In the genomic region with DNA sequence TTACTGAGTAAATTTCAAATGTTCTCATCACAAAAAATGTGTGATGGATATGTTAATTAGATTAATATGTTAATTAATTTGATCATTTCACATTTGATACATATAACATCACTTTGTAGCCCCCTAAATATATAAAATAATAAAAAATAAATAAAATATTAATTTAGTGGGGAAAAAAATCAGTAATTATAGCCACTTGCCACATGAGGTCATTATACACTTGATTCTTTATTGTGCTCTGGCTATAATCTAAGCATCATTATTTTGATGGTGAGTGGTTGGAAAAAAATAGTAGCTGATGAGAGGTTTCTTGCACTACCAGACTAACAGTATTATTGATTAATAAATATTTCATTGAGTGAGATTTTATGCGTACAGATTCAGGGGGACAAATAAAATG, we compare ENCODE assay signal across 17 cellular contexts. TPM values are rescaled to one million over a fixed set of nuclear protein-coding genes. Genes with fewer than 3 reads are reported as not detected.
DNase-seq lines count a peak whose midpoint lies in the region; FAIRE-seq and TF ChIP-seq lines count a peak whose summit lies in the region.
"Had no signal": no experiment of that assay in that cellular context is flagged by ENCODE, and none has a peak within 500 bp of the region (broad histone marks: within the 10 kb centered on the region; RNA-seq: fewer than 3 reads in every experiment).

No MANE protein-coding gene starts in this region.

- H3K27ac ChIP-seq in stomach, result no peak overlapping the region
- H3K27ac ChIP-seq: adrenal gland, gastrocnemius medialis had no signal

- H3K36me3 ChIP-seq in stomach, result no peaks in the 10 kb centered on the region
- H3K36me3 ChIP-seq: adrenal gland, gastrocnemius medialis had no signal

- no peak for TF ChIP-seq EP300 in stomach (IDR thresholded peaks at IDR 0.05)

- TF ChIP-seq CTCF in stomach (IDR thresholded peaks at IDR 0.05), result peak in 1 of 7 experiments; percentile 7

- DNase-seq in EH (ENCODE audit: low read depth), result peak; percentile 6
- peak; percentile 1 for DNase-seq in OCI-M1 (lab: John Stamatoyannopoulos, UW)
- DNase-seq in SHP77 treated with DMSO at 0.1 percent for 48 hours (lab: John Stamatoyannopoulos, UW), result no peak
- no peak for DNase-seq in urothelium cell line (ENCODE audit: low spot score)
- no peak for DNase-seq in stomach
- DNase-seq: activated CD4-positive, alpha-beta T cell treated with anti-CD3 and anti-CD28 coated beads, Interleukin-2, amount 10 ng/mL, durations not matched to agents 7 days and 5 days; activated gamma-delta T cell treated with Interleukin-2 at 50 U/mL for 16 hours; adrenal gland; erythroblast; gastrocnemius medialis; NCI-H187 treated with DMSO at 0.1 percent for 48 hours; NCI-H446; NK-92 treated with Interleukin-12 subunit alpha and Interleukin-12 subunit beta, amount 100 ng/mL, for 24 hours; T-cell had no signal

- intact Hi-C loops in stomach (cut with DNase I; ENCODE audit: low total_unique reads), result no loop called here

- FAIRE-seq in A204.1 (lab: Jason Lieb, UNC), result peak; percentile 70
- FAIRE-seq in endometrium (lab: Jason Lieb, UNC), result peak; percentile 46
- FAIRE-seq in urothelium cell line (lab: Jason Lieb, UNC), result no peak
- FAIRE-seq: H54 had no signal

- H3K4me1 ChIP-seq in stomach, result no peaks in the 10 kb centered on the region
- H3K4me1 ChIP-seq: adrenal gland, gastrocnemius medialis had no signal

- H3K27me3 ChIP-seq in stomach, result no peaks in the 10 kb centered on the region
- H3K27me3 ChIP-seq: adrenal gland, gastrocnemius medialis had no signal

- TF ChIP-seq POLR2A in stomach (IDR thresholded peaks at IDR 0.05), result no peak

- no peak overlapping the region for H3K4me3 ChIP-seq in stomach
- H3K4me3 ChIP-seq: adrenal gland, gastrocnemius medialis had no signal

- H3K9me3 ChIP-seq in stomach, result no peaks in the 10 kb centered on the region
- H3K9me3 ChIP-seq: adrenal gland, gastrocnemius medialis had no signal

- WGBS in stomach, 5 donors, result 77 to 92% (median 88%) methylated on average over 1 of the region's 1 CpG

RNA-seq across cellular contexts. Expression of gene DCK, which starts 57.4 kb away (rescaled TPM):
- 10 to 100 TPM; 11.9 to 43.2 (median 16.1) TPM for total RNA-seq in stomach
- polyA plus RNA-seq in stomach, result 10 to 100 TPM in 2 of 3 donors, 1 to 10 TPM in 1; 6.7 to 13.7 (median 11.2) TPM

Comparison
In these comparisons a context has a peak if more than half of its experiments do, and no peak if none do; other contexts are left out.
1. DNase-seq: peak in EH (single experiment) and OCI-M1 (single experiment); none in SHP77 treated with DMSO at 0.1 percent for 48 hours (single experiment), urothelium cell line (single experiment) and stomach (single experiment).